11 cellular contexts compared by ENCODE assay signal in genomic region chr17:11608396-11608795, GRCh38. TPM values are rescaled to one million over a fixed set of nuclear protein-coding genes. Genes with fewer than 3 reads are reported as not detected.
A peak's percentile ranks its signal among the peaks of the same experiment; 100 is the strongest.
DNase-seq lines count a peak whose midpoint lies in the region; ATAC-seq and TF ChIP-seq lines count a peak whose summit lies in the region.
"Had no signal": no experiment of that assay in that cellular context is flagged by ENCODE, and none has a peak within 500 bp of the region (broad histone marks: within the 10 kb centered on the region; RNA-seq: fewer than 3 reads in every experiment).

No MANE protein-coding gene starts in this region.

- in situ Hi-C loops in brain microvascular endothelial cell (cut with HindIII; ENCODE audit: low pct_ligation_motif_present, low sequenced_read_pairs) (no loop called here), HAP-1 (cut with MboI; ENCODE audit: low sequenced_read_pairs) (no loop called here)

- TF ChIP-seq POLR2A in stomach (IDR thresholded peaks at IDR 0.05) = no peak

- TF ChIP-seq EP300 in stomach (IDR thresholded peaks at IDR 0.05) = no peak

- WGBS in stomach, 5 donors = 14 to 28% (median 19%) methylated on average over 6 of the region's 6 CpGs

- no peak overlapping the region for H3K27ac ChIP-seq in brain microvascular endothelial cell
- H3K27ac ChIP-seq in left lung = peak overlapping the region in 1 of 2 donors; percentile 37
- peak overlapping the region in 2 of 5 donors; percentile 20 to 45 for H3K27ac ChIP-seq in stomach
- H3K27ac ChIP-seq: PC-9 had no signal

- DNase-seq in HuH-7 (ENCODE audit: low spot score) = peak; percentile 40
- DNase-seq in brain microvascular endothelial cell = peak; percentile 6
- DNase-seq in left lung = peak in 1 of 2 donors; percentile 37
- peak; percentile 30 for DNase-seq in stomach
- no peak for DNase-seq in HAP-1 (ENCODE audit: low spot score in 2 of 2)
- no peak for DNase-seq in activated CD4-positive, CD25-positive, alpha-beta regulatory T cell (lab: John Stamatoyannopoulos, UW)
- DNase-seq: PC-9 had no signal

- TF ChIP-seq CTCF in brain microvascular endothelial cell (IDR thresholded peaks at IDR 0.05; ENCODE audit: low read depth, low read length, missing control alignments) = no peak
- TF ChIP-seq CTCF in left lung (IDR thresholded peaks at IDR 0.05) = no peak
- no peak for TF ChIP-seq CTCF in stomach (IDR thresholded peaks at IDR 0.05)

- H3K4me1 ChIP-seq in left lung (no peaks in the 10 kb centered on the region), stomach (peaks cover 4 to 15% (median 12%) of the 10 kb centered on the region in 4 donors), HAP-1 (no peaks in the 10 kb centered on the region)

- H3K9me3 ChIP-seq in left lung = no peaks in the 10 kb centered on the region
- no peaks in the 10 kb centered on the region for H3K9me3 ChIP-seq in stomach
- H3K9me3 ChIP-seq in HAP-1 = no peaks in the 10 kb centered on the region

- ATAC-seq in left lung = peak; percentile 93
- no peak for ATAC-seq in GM18861 (IDR thresholded peaks at IDR 0.05; ENCODE audit: unreplicated experiment)
- no peak for ATAC-seq in GM18502 (IDR thresholded peaks at IDR 0.05; ENCODE audit: poor library complexity, unreplicated experiment)
- ATAC-seq: activated CD4-positive, CD25-positive, alpha-beta regulatory T cell treated with anti-CD3 and anti-CD28 coated beads, Interleukin-2, amount 50 U/mL, for 24 hours had no signal

- intact Hi-C loops in left lung (cut with DNase I) (no loop called here), stomach (cut with DNase I; ENCODE audit: low total_unique reads) (no loop called here)

- no peak overlapping the region for H3K4me3 ChIP-seq in brain microvascular endothelial cell (ENCODE audit: low read depth, low read length)
- no peak overlapping the region for H3K4me3 ChIP-seq in left lung
- no peak overlapping the region for H3K4me3 ChIP-seq in stomach
- no peak overlapping the region for H3K4me3 ChIP-seq in HAP-1
- H3K4me3 ChIP-seq: PC-9 had no signal

- H3K27me3 ChIP-seq in brain microvascular endothelial cell (replicated peaks) = no peaks in the 10 kb centered on the region
- no peaks in the 10 kb centered on the region for H3K27me3 ChIP-seq in left lung
- H3K27me3 ChIP-seq in stomach = peaks cover 0 to 9% (median 3%) of the 10 kb centered on the region in 3 donors
- H3K27me3 ChIP-seq in HAP-1 (ENCODE audit: low read depth) = no peaks in the 10 kb centered on the region

- H3K36me3 ChIP-seq in brain microvascular endothelial cell (replicated peaks) (no peaks in the 10 kb centered on the region), left lung (no peaks in the 10 kb centered on the region), stomach (no peaks in the 10 kb centered on the region), HAP-1 (replicated peaks) (no peaks in the 10 kb centered on the region)

RNA-seq across cellular contexts. Expression of gene DNAH9, which starts 10.1 kb away (rescaled TPM):
- total RNA-seq in left lung (1 to 10 TPM in 1 of 2 donors, under 1 TPM in 1; 0.38 to 8.6 TPM), stomach (10 to 100 TPM in 1 of 5 donors, under 1 TPM in 2, not detected in 2; 0.29 to 18.3 (median 0.55) TPM)
- under 1 TPM; 0.28 to 0.46 (median 0.37) TPM for polyA plus RNA-seq in stomach
- total RNA-seq: activated T-helper 2 cell treated with anti-CD3 and anti-CD28 coated beads, Interferon-gamma antibody, Interleukin-2, Interleukin-4, amounts not matched to agents 10 μg/mL and 5 μg/mL and 100 μg/mL, durations not matched to agents 14 hours and 24 hours and 36 hours; PC-9 had no signal

Comparison
In these comparisons a context has a peak if more than half of its experiments do, and no peak if none do; other contexts are left out.
1. DNase-seq: peak in HuH-7 (single experiment), brain microvascular endothelial cell (single experiment) and stomach (single experiment); none in HAP-1 (0 of 2) and activated CD4-positive, CD25-positive, alpha-beta regulatory T cell (0 of 4).